In genomic region chr9:129737479-129738269, GRCh38 we compare ENCODE assay signal across 1 cellular context.
TF ChIP-seq lines count a peak whose summit lies in the region.

No MANE protein-coding gene starts in this region.

TF ChIP-seq in HepG2, 621 proteins besides CTCF, POLR2A, EP300 and RAD21 (continued from another document and continues in another):
- no peak for TF ChIP-seq MLXIP (CRISPR knock-in tag; IDR thresholded peaks at IDR 0.05; ENCODE audit: borderline replicate concordance)
- TF ChIP-seq ARNT2 (CRISPR knock-in tag; IDR thresholded peaks at IDR 0.05; ENCODE audit: low read depth): no peak
- TF ChIP-seq PRMT3 (CRISPR knock-in tag; IDR thresholded peaks at IDR 0.05; ENCODE audit: borderline replicate concordance, low read depth): no peak
- TF ChIP-seq ZSCAN30 (CRISPR knock-in tag; IDR thresholded peaks at IDR 0.05): no peak
- no peak for TF ChIP-seq ZBTB1 (CRISPR knock-in tag; IDR thresholded peaks at IDR 0.05; ENCODE audit: borderline replicate concordance)
- no peak for TF ChIP-seq ZFP90 (CRISPR knock-in tag; IDR thresholded peaks at IDR 0.05; ENCODE audit: borderline replicate concordance)
- TF ChIP-seq NBN (conservative IDR thresholded peaks at IDR 0.05): no peak
- no peak for TF ChIP-seq TMF1 (CRISPR knock-in tag; IDR thresholded peaks at IDR 0.05; ENCODE audit: low read depth)
- no peak for TF ChIP-seq DNMT1 (CRISPR knock-in tag; IDR thresholded peaks at IDR 0.05)
- TF ChIP-seq ZNF704 (CRISPR knock-in tag; IDR thresholded peaks at IDR 0.05; ENCODE audit: borderline replicate concordance): no peak
- no peak for TF ChIP-seq ZNF550 (CRISPR knock-in tag; IDR thresholded peaks at IDR 0.05; ENCODE audit: borderline replicate concordance)
- 0 out of 2 replicates have a peak, but pooled peaks have one; percentile 25 for TF ChIP-seq PHF21A (CRISPR knock-in tag; IDR thresholded peaks at IDR 0.05)
- no peak for TF ChIP-seq PAF1 (CRISPR knock-in tag; IDR thresholded peaks at IDR 0.05)
- TF ChIP-seq KDM2A (CRISPR knock-in tag; IDR thresholded peaks at IDR 0.05; ENCODE audit: borderline replicate concordance, low read depth): peak; percentile 88
- no peak for TF ChIP-seq NCOA1 (CRISPR knock-in tag; IDR thresholded peaks at IDR 0.05)
- no peak for TF ChIP-seq SNAPC4 (CRISPR knock-in tag; IDR thresholded peaks at IDR 0.05)
- no peak for TF ChIP-seq AKAP8 (CRISPR knock-in tag; IDR thresholded peaks at IDR 0.05)
- no peak for TF ChIP-seq NFIC (IDR thresholded peaks at IDR 0.05; ENCODE audit: low read length)
- TF ChIP-seq CHD2 (IDR thresholded peaks at IDR 0.05; ENCODE audit: low read depth, low read length): no peak
- TF ChIP-seq LCORL (IDR thresholded peaks at IDR 0.05): no peak
- peak; percentile 79 for TF ChIP-seq LCORL (CRISPR knock-in tag; IDR thresholded peaks at IDR 0.05)
- no peak for TF ChIP-seq ATF2 (CRISPR knock-in tag; IDR thresholded peaks at IDR 0.05)
- no peak for TF ChIP-seq NAIF1 (CRISPR knock-in tag; IDR thresholded peaks at IDR 0.05; ENCODE audit: borderline replicate concordance)
- TF ChIP-seq MIXL1 (CRISPR knock-in tag; IDR thresholded peaks at IDR 0.05): no peak
- 0 out of 2 replicates have a peak, but pooled peaks have one; percentile 25 for TF ChIP-seq ZBTB7B (CRISPR knock-in tag; IDR thresholded peaks at IDR 0.05)
- no peak for TF ChIP-seq SRSF4 (IDR thresholded peaks at IDR 0.05; ENCODE audit: low read depth, low read length, poor library complexity, severe bottlenecking)
- TF ChIP-seq AGO2 (optimal IDR thresholded peaks at IDR 0.05; ENCODE audit: low read depth, low read length): no peak
- TF ChIP-seq ZNF407 (CRISPR knock-in tag; IDR thresholded peaks at IDR 0.05; ENCODE audit: not compliant biosample characterization): peak; percentile 35
- no peak for TF ChIP-seq ZNF24 (IDR thresholded peaks at IDR 0.05)
- no peak for TF ChIP-seq SOX13 (IDR thresholded peaks at IDR 0.05)
- no peak for TF ChIP-seq SOX13 (CRISPR knock-in tag; conservative IDR thresholded peaks at IDR 0.05 in 1 of 2, IDR thresholded peaks at IDR 0.05 in 1 of 2)
- TF ChIP-seq FOXO4 (CRISPR knock-in tag; conservative IDR thresholded peaks at IDR 0.05): no peak
- TF ChIP-seq ZNF207 (IDR thresholded peaks at IDR 0.05; ENCODE audit: borderline replicate concordance): no peak
- TF ChIP-seq ZNF570 (CRISPR knock-in tag; IDR thresholded peaks at IDR 0.05; ENCODE audit: borderline replicate concordance): no peak
- no peak; the same call in 1 of the 2 replicates for TF ChIP-seq KDM3A (CRISPR knock-in tag; IDR thresholded peaks at IDR 0.05; ENCODE audit: low read depth)
- TF ChIP-seq ZNF841 (CRISPR knock-in tag; IDR thresholded peaks at IDR 0.05; ENCODE audit: borderline replicate concordance): no peak
- no peak for TF ChIP-seq ZNF7 (CRISPR knock-in tag; IDR thresholded peaks at IDR 0.05)
- no peak for TF ChIP-seq CBFB (CRISPR knock-in tag; IDR thresholded peaks at IDR 0.05)
- TF ChIP-seq KLF16 (CRISPR knock-in tag; IDR thresholded peaks at IDR 0.05): no peak
- TF ChIP-seq SRSF1 (optimal IDR thresholded peaks at IDR 0.05; ENCODE audit: low read depth, low read length): peak; percentile 42
- TF ChIP-seq ZNF549 (CRISPR knock-in tag; IDR thresholded peaks at IDR 0.05): no peak
